Comparison of ENCODE assay signal across 16 cellular contexts in genomic region chr10:62175256-62175655, GRCh38.
"Had no signal": no experiment of that assay in that cellular context is flagged by ENCODE, and none has a peak within 500 bp of the region (broad histone marks: within the 10 kb centered on the region; RNA-seq: fewer than 3 reads in every experiment).

No MANE protein-coding gene starts in this region.

- H3K4me1 Mint-ChIP-seq: nephron had no signal

- H3K4me3 ChIP-seq: cardiac muscle cell, coronary artery, SJSA1, tibial artery had no signal

- DNase-seq: activated naive CD4-positive, alpha-beta T cell; effector CD8-positive, alpha-beta T cell; hippocampal formation; left ventricle myocardium superior; nucleus accumbens; posterior cingulate gyrus; retina; stimulated activated CD4-positive, alpha-beta T cell treated with anti-CD3 and anti-CD28 coated beads, Interleukin-4, amount 100 ng/mL, for 1 hour; stimulated activated naive B cell treated with anti-CD40 and anti-IgM and Interleukin-4, amounts not matched to agents 10 μg/mL and 1 μg/mL and 100 μg/mL, for 72 hours; T-helper 9 cell; tibial artery had no signal

- ATAC-seq: left ventricle myocardium superior; stimulated activated naive B cell treated with anti-CD40 and anti-IgM and Interleukin-4, amounts not matched to agents 10 μg/mL and 1 μg/mL and 100 μg/mL, for 72 hours had no signal

- H3K4me3 Mint-ChIP-seq: memory B cell; nephron; stimulated activated naive B cell treated with anti-CD40 and anti-IgM and Interleukin-4, amounts not matched to agents 10 μg/mL and 1 μg/mL and 100 μg/mL, for 72 hours had no signal

- H3K27ac Mint-ChIP-seq: memory B cell, nephron had no signal

- H3K27me3 Mint-ChIP-seq: memory B cell; stimulated activated naive B cell treated with anti-CD40 and anti-IgM and Interleukin-4, amounts not matched to agents 10 μg/mL and 1 μg/mL and 100 μg/mL, for 72 hours had no signal
